Comparison of ENCODE assay signal across 1 cellular context in the genomic region with DNA sequence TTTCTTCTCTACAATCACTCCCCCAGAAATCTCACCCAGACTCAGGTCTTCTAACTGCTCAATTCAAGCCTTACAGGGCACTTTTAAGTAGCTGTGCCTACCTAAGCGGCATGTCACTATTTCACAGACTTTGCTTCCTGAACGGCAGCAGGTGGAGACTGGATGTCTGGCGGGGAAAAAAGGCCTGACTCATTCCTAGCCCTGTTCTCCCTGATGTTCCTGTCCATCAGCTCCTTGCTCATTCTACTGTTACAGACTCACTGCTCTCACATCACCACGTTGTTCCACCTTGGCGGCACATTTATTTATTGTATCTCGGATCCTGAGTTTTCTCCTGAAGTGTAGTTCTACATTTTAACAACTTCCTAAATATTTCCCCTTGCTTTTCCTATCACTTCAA.
TF ChIP-seq lines count a peak whose summit lies in the region.

No MANE protein-coding gene starts in this region.

TF ChIP-seq in GM12878, 131 proteins besides CTCF, POLR2A, EP300 and RAD21 (continued from another document):
- TF ChIP-seq MTA3 (IDR thresholded peaks at IDR 0.05; ENCODE audit: borderline replicate concordance, low read length) = no peak
- TF ChIP-seq ZNF217 (IDR thresholded peaks at IDR 0.05) = no peak
- no peak for TF ChIP-seq FOXM1 (IDR thresholded peaks at IDR 0.05; ENCODE audit: low read depth, low read length)
- TF ChIP-seq SREBF1 (IDR thresholded peaks at IDR 0.05; ENCODE audit: low read length) = no peak
- no peak for TF ChIP-seq RCOR1 (conservative IDR thresholded peaks at IDR 0.05; ENCODE audit: low read depth, low read length)
- TF ChIP-seq, protein P1, sequence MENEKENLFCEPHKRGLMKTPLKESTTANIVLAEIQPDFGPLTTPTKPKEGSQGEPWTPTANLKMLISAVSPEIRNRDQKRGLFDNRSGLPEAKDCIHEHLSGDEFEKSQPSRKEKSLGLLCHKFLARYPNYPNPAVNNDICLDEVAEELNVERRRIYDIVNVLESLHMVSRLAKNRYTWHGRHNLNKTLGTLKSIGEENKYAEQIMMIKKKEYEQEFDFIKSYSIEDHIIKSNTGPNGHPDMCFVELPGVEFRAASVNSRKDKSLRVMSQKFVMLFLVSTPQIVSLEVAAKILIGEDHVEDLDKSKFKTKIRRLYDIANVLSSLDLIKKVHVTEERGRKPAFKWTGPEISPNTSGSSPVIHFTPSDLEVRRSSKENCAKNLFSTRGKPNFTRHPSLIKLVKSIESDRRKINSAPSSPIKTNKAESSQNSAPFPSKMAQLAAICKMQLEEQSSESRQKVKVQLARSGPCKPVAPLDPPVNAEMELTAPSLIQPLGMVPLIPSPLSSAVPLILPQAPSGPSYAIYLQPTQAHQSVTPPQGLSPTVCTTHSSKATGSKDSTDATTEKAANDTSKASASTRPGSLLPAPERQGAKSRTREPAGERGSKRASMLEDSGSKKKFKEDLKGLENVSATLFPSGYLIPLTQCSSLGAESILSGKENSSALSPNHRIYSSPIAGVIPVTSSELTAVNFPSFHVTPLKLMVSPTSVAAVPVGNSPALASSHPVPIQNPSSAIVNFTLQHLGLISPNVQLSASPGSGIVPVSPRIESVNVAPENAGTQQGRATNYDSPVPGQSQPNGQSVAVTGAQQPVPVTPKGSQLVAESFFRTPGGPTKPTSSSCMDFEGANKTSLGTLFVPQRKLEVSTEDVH (IDR thresholded peaks at IDR 0.05; ENCODE audit: low read depth, partially characterized antibody) = no peak
